8 cellular contexts compared by ENCODE assay signal in the genomic region with DNA sequence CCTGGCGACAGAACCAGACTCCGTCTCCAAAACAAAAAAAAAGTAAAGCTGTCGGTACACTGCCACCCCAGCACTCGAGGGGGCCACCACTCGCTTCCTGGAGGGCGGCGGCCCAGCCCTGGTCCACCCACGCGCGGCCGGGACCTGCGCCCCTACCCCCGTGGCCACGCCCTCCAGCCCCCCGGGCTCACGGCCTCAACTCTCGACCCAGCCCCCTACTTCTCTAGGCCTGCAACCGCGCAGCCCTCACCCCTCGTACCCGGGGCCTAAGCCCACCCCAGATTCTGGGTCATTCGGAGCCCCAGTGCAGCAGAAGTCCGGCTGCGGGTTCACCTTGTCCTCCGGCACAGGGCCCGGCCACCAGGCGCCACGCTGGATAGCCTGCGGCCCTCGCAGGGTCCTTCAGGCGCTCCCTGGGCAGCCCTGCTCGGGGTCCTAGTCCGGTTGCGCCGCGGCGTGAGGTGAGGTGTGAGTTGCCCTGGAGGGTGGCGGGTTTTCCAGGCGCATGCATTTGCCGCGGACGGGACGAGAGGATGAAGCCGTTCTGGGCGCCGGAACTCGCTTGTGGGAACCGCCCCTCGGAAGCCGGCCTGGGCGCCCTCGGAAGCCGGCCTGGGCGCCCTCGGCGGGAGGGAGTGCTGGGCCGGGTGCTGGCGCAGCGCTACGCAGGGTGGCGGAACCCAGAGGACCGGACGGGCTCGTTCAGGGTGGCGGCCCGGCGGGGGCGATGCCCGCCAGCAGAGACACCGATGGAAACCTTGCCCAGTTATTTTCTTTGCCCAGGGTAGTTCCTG. TPM values are rescaled to one million over a fixed set of nuclear protein-coding genes. Genes with fewer than 3 reads are reported as not detected.
DNase-seq lines count a peak whose midpoint lies in the region; ATAC-seq, FAIRE-seq and TF ChIP-seq lines count a peak whose summit lies in the region.

NME6 (minus strand) TSS at position 348 of the 794 bp plus-strand sequence.

- TF ChIP-seq EP300 in esophagus muscularis mucosa (IDR thresholded peaks at IDR 0.05) = no peak

- H3K4me1 ChIP-seq in Karpas-422 (ENCODE audit: low read length) (peaks cover 28% of the 10 kb centered on the region), esophagus muscularis mucosa (peaks cover 20 to 25% (median 23%) of the 10 kb centered on the region in 4 donors)

- no peaks in the 10 kb centered on the region for H3K27me3 Mint-ChIP-seq in activated T-cell treated with anti-CD3 and anti-CD28 coated beads, Interleukin-2, amount 50 U/mL, for 72 hours (ENCODE audit: low read depth)

- H3K27me3 ChIP-seq in Karpas-422 (ENCODE audit: low read length) (no peaks in the 10 kb centered on the region), esophagus muscularis mucosa (no peaks in the 10 kb centered on the region)

- H3K27ac ChIP-seq in Karpas-422 (ENCODE audit: low read length) = peak within 1 kb of the TSS; percentile 75
- H3K27ac ChIP-seq in esophagus muscularis mucosa (replicated peaks in 1 of 4) = peak within 1 kb of the TSS; percentile 91 to 99 (median 95)

- no peaks in the 10 kb centered on the region for H4K20me1 ChIP-seq in Karpas-422 (ENCODE audit: insufficient read depth, low read depth, low read length)

- H2AFZ ChIP-seq in Karpas-422 (ENCODE audit: low read length) = peak within 1 kb of the TSS; percentile 88

- H3K36me3 Mint-ChIP-seq in activated T-cell treated with anti-CD3 and anti-CD28 coated beads, Interleukin-2, amount 50 U/mL, for 72 hours (ENCODE audit: insufficient read depth in 2 of 2) = peaks cover 3 to 15% of the 10 kb centered on the region in 2 donors

- H3K36me3 ChIP-seq in Karpas-422 (ENCODE audit: insufficient read depth, low read length) = peaks cover 10% of the 10 kb centered on the region; the same call in 1 of the 2 replicates
- H3K36me3 ChIP-seq in esophagus muscularis mucosa = peaks cover 10 to 23% (median 21%) of the 10 kb centered on the region in 4 donors

- H3K4me3 ChIP-seq in Karpas-422 (ENCODE audit: low read length) = peak within 1 kb of the TSS; percentile 87
- peak within 1 kb of the TSS; percentile 78 to 92 (median 88) for H3K4me3 ChIP-seq in esophagus muscularis mucosa

- DNase-seq in DMS114 treated with DMSO at 0.1 percent for 48 hours (lab: John Stamatoyannopoulos, UW; ENCODE audit: unreplicated experiment) = peak; percentile 71
- peak; percentile 96 for DNase-seq in Karpas-422
- peak; percentile 69 for DNase-seq in RCC 7860 (ENCODE audit: low spot score)
- peak; percentile 94 to 97 for DNase-seq in activated T-cell treated with anti-CD3 and anti-CD28 coated beads, Interleukin-2, amount 50 U/mL, for 72 hours
- peak; percentile 96 for DNase-seq in esophagus muscularis mucosa (ENCODE audit: extremely low spot score)
- DNase-seq in myocyte (ENCODE audit: low read depth) = peak; percentile 85
- DNase-seq in stimulated activated CD8-positive, alpha-beta memory T cell treated with anti-CD3 and anti-CD28 coated beads, Interleukin-7, amount 100 ng/mL, for 4 hours (ENCODE audit: low read depth in 2 of 2) = peak; percentile 77 to 86

- peak within 1 kb of the TSS; percentile 88 to 97 for H3K4me3 Mint-ChIP-seq in activated T-cell treated with anti-CD3 and anti-CD28 coated beads, Interleukin-2, amount 50 U/mL, for 72 hours

- intact Hi-C loops in esophagus muscularis mucosa (cut with DNase I) = no loop called here

- H3K27ac Mint-ChIP-seq in activated T-cell treated with anti-CD3 and anti-CD28 coated beads, Interleukin-2, amount 50 U/mL, for 72 hours = peak within 1 kb of the TSS; percentile 98

- TF ChIP-seq POLR2A in esophagus muscularis mucosa (IDR thresholded peaks at IDR 0.05; ENCODE audit: low read depth) = peak; percentile 54

- peaks cover 33% of the 10 kb centered on the region for H3K79me2 ChIP-seq in Karpas-422 (ENCODE audit: low read length)

- no peaks in the 10 kb centered on the region for H3K9me3 Mint-ChIP-seq in activated T-cell treated with anti-CD3 and anti-CD28 coated beads, Interleukin-2, amount 50 U/mL, for 72 hours

- under 1% methylated on average over 24 of the region's 70 CpGs for WGBS in esophagus muscularis mucosa

- no peaks in the 10 kb centered on the region for H3K9me2 ChIP-seq in Karpas-422 (replicated peaks; ENCODE audit: insufficient read depth, low read length)

- peak in 1 of 3 experiments; percentile 14 for TF ChIP-seq CTCF in esophagus muscularis mucosa (IDR thresholded peaks at IDR 0.05)

- peak; percentile 78 for ATAC-seq in GM21737 (IDR thresholded peaks at IDR 0.05; ENCODE audit: unreplicated experiment)
- peak; percentile 94 for ATAC-seq in activated T-cell treated with anti-CD3 and anti-CD28 coated beads, Interleukin-2, amount 50 U/mL, for 72 hours (replicated peaks in 1 of 2)

- H3K9me3 ChIP-seq in Karpas-422 (ENCODE audit: low read length) (no peaks in the 10 kb centered on the region), esophagus muscularis mucosa (no peaks in the 10 kb centered on the region)

- no peak for FAIRE-seq in RCC 7860 (lab: Jason Lieb, UNC)

- peak within 1 kb of the TSS; percentile 89 for H3K9ac ChIP-seq in Karpas-422 (ENCODE audit: low read length)

- H3K4me2 ChIP-seq in Karpas-422 (ENCODE audit: low read depth, low read length, poor library complexity, severe bottlenecking) = peak within 1 kb of the TSS; percentile 91

- peaks cover 34% of the 10 kb centered on the region for H3K4me1 Mint-ChIP-seq in activated T-cell treated with anti-CD3 and anti-CD28 coated beads, Interleukin-2, amount 50 U/mL, for 72 hours (ENCODE audit: low read depth)

RNA-seq across cellular contexts. Expression of gene NME6, which starts in this region (rescaled TPM):
- total RNA-seq in Karpas-422 (2014; rRNA removed; shearing (Covaris generic); ENCODE audit: low replicate concordance) = 18.5 and 20.4 TPM in 2 replicates
- total RNA-seq in activated T-cell treated with anti-CD3 and anti-CD28 coated beads, Interleukin-2, amount 50 U/mL, for 72 hours = 10 to 100 TPM; 38.3 to 41.9 TPM
- total RNA-seq in esophagus muscularis mucosa (10 to 100 TPM; 16.2 to 29.7 (median 24.3) TPM), myocyte (21.0 and 24.1 TPM in 2 replicates)
- 15.7 TPM for polyA plus RNA-seq in myocyte (2012)

Comparison
In these comparisons a context has a peak if more than half of its experiments do, and no peak if none do; other contexts are left out.
1. Peak in every context shown above with its lines: DNase-seq, ATAC-seq, H3K4me3 ChIP-seq and H3K27ac ChIP-seq.